ENCODE assay signal across 8 cellular contexts in the genomic region with DNA sequence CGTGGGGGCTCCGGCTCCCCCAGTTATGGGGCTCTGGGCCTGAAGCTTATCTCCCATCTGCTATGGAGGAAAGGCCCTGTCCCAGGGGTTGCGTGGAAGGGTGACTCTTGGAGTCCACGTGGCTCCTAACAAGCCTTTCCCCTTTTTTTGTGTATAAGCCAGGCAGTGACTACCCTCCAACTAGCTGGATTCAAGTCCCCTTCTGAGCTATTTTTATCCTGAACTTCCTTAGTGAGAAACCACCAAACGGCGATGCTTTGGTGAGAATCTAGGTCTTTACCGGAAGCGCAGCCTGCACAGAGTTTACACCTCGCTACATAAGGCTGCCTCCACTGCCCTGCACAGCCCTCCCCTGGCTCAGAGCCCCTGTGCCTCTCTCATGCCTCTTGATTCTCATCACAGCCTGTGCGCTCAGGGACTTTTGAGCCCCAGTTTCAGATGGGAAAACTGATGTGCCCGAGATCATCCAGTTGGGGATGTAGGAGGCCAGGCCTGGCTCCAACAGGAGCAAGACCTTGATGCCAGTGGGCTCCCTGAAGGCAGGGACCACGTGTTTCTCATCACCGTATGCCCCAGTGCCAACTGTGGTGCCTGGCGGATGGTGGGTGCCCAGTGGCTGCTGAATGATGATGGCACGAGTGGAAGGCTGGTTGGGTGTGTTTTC.
DNase-seq lines count a peak whose midpoint lies in the region; ATAC-seq, FAIRE-seq and TF ChIP-seq lines count a peak whose summit lies in the region.

No MANE protein-coding gene starts in this region.

- no peak overlapping the region for H3K4ac ChIP-seq in mesendoderm (ENCODE audit: low read depth, low read length)

- peaks cover 14% of the 10 kb centered on the region for H3K79me2 ChIP-seq in mesendoderm (ENCODE audit: control insufficient read depth, insufficient read depth, low read length)

- H3K79me1 ChIP-seq in mesendoderm (ENCODE audit: low read length), result peaks cover 38% of the 10 kb centered on the region

- H3K27me3 ChIP-seq in colonic mucosa (no peaks in the 10 kb centered on the region), small intestine (ENCODE audit: control insufficient read depth in 2 of 2, insufficient read depth in 2 of 2, low read length in 2 of 2) (no peaks in the 10 kb centered on the region), mesendoderm (ENCODE audit: insufficient read depth, low read length, poor library complexity) (no peaks in the 10 kb centered on the region)

- no peak overlapping the region for H3K56ac ChIP-seq in mesendoderm (ENCODE audit: low read length)

- H2BK120ac ChIP-seq in mesendoderm (ENCODE audit: low read depth, low read length), result no peak overlapping the region

- no peak for FAIRE-seq in small intestine (lab: Jason Lieb, UNC)

- H3K4me1 ChIP-seq in colonic mucosa (peaks cover 14% of the 10 kb centered on the region), small intestine (ENCODE audit: control insufficient read depth in 2 of 2, insufficient read depth in 1 of 2, low read depth in 1 of 2, low read length in 1 of 2) (peaks cover 0 to 35% of the 10 kb centered on the region in 2 donors), mesendoderm (ENCODE audit: control insufficient read depth, low read depth, low read length) (peaks cover 20% of the 10 kb centered on the region)

- H3K18ac ChIP-seq in mesendoderm (ENCODE audit: low read length), result no peak overlapping the region

- no peak overlapping the region for H4K8ac ChIP-seq in mesendoderm (ENCODE audit: low read depth, low read length)

- intact Hi-C loops in colonic mucosa (cut with DNase I), result no loop called here

- H3K9ac ChIP-seq in colonic mucosa (ENCODE audit: low read depth in 2 of 2, low read length in 2 of 2) (peak overlapping the region; percentile 22 to 26), mesendoderm (ENCODE audit: low read length) (no peak overlapping the region)

- peak; percentile 22 for ATAC-seq in GM19397 (IDR thresholded peaks at IDR 0.05; ENCODE audit: unreplicated experiment)

- no peaks in the 10 kb centered on the region for H3K9me3 ChIP-seq in colonic mucosa
- H3K9me3 ChIP-seq in small intestine (ENCODE audit: control insufficient read depth, low read depth), result no peaks in the 10 kb centered on the region

- H3K4me2 ChIP-seq in mesendoderm (ENCODE audit: low read length), result no peak overlapping the region

- WGBS in small intestine, 3 donors, result 64 to 79% (median 69%) methylated on average over 15 of the region's 15 CpGs
- no CpG with 5 or more reads among the region's 15 CpGs for WGBS in mesendoderm (ENCODE audit: extremely low coverage, insufficient coverage, low lambda C conversion rate)

- peak overlapping the region; percentile 9 for H3K4me3 ChIP-seq in colonic mucosa
- peak overlapping the region in 1 of 2 donors; percentile 56 for H3K4me3 ChIP-seq in small intestine (ENCODE audit: low read depth in 1 of 2, low read length in 2 of 2)
- no peak overlapping the region for H3K4me3 ChIP-seq in mesendoderm (ENCODE audit: low read length)

- H2BK5ac ChIP-seq in mesendoderm (ENCODE audit: low read length), result no peak overlapping the region

- TF ChIP-seq CTCF in colonic mucosa (IDR thresholded peaks at IDR 0.05), result no peak

- H2BK15ac ChIP-seq in mesendoderm (replicated peaks; ENCODE audit: low read depth), result no peak overlapping the region

- H3K27ac ChIP-seq in colonic mucosa (peak overlapping the region; percentile 67), small intestine (ENCODE audit: low read depth in 1 of 2, low read length in 1 of 2) (peak overlapping the region; percentile 49 to 84), mesendoderm (ENCODE audit: low read depth, low read length) (no peak overlapping the region)

- H3K23ac ChIP-seq in mesendoderm (ENCODE audit: low read length), result no peak overlapping the region

- H2AK5ac ChIP-seq in mesendoderm (ENCODE audit: low read length), result no peak overlapping the region

- H3K36me3 ChIP-seq in colonic mucosa (no peaks in the 10 kb centered on the region), small intestine (ENCODE audit: control insufficient read depth in 2 of 2, insufficient read depth in 2 of 2, low read length in 2 of 2) (no peaks in the 10 kb centered on the region), mesendoderm (ENCODE audit: control insufficient read depth, insufficient read depth, low read length) (no peaks in the 10 kb centered on the region)

- no peak overlapping the region for H4K5ac ChIP-seq in mesendoderm (ENCODE audit: low read length)

- DNase-seq in GF-D8 (lab: John Stamatoyannopoulos, UW) (peak; percentile 56), KG1 (lab: John Stamatoyannopoulos, UW) (peak; percentile 32), colonic mucosa (no peak), small intestine (peak; percentile 28), NCI-H2081 treated with DMSO at 0.1 percent for 48 hours (lab: John Stamatoyannopoulos, UW) (no peak), mesendoderm (no peak)
- no peak for DNase-seq in stimulated activated CD4-positive, alpha-beta T cell treated with anti-CD3 and anti-CD28 coated beads, Interleukin-2, amount 100 ng/mL, for 48 hours

Comparison
In these comparisons a context has a peak if more than half of its experiments do, and no peak if none do; other contexts are left out.
1. DNase-seq: peak in GF-D8 (single experiment), KG1 (single experiment) and small intestine (single experiment); none in colonic mucosa (single experiment), NCI-H2081 treated with DMSO at 0.1 percent for 48 hours (single experiment), mesendoderm (single experiment) and stimulated activated CD4-positive, alpha-beta T cell treated with anti-CD3 and anti-CD28 coated beads, Interleukin-2, amount 100 ng/mL, for 48 hours (0 of 2).